Comparison of ENCODE assay signal across 1 cellular context in the genomic region with DNA sequence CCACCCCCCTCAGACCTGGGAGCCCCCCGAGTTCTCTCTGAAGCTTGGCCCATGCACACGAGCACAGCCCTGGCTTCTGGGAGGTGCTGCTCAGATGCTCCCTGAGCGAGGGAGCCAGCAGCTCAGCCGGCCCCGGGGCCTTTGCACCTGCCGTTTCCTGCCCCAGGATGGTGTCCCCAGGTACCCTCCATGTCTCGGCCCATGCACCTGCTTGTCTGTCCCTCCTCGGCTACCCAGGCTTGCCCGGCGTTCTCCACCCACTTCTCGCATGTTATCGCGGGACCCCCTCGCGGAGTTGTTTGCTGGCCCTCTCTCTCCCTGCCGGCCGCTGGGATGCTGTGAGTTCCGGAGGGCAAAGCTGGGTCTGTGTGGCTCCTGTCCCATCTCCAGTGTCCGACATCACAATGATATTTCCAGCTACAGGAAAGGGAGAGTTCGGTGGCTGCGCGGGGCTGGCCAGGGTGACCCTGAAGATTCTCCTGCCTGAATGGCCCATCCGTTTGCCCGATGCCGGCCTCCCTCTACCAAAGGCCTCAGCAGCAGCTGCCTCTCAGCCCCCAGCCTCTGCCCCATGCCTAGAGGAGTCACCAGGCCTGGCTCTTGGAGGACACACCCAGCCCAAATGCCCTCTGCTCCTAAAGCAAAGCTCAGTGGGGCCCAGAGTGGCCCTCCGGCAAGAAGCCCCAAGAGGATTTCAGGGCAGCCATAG.
A peak's percentile ranks its signal among the peaks of the same experiment; 100 is the strongest.
TF ChIP-seq lines count a peak whose summit lies in the region.

No MANE protein-coding gene starts in this region.

TF ChIP-seq in K562, 482 proteins besides CTCF, POLR2A, EP300 and RAD21:
- TF ChIP-seq RBM25 (IDR thresholded peaks at IDR 0.05; ENCODE audit: low read depth, low read length, severe bottlenecking) (peak; percentile 22), ZSCAN32 (CRISPR knock-in tag; IDR thresholded peaks at IDR 0.05) (no peak), HDAC3 (IDR thresholded peaks at IDR 0.05; ENCODE audit: borderline replicate concordance, partially characterized antibody) (no peak), NFATC3 (IDR thresholded peaks at IDR 0.05) (no peak), POLR2H (tag; IDR thresholded peaks at IDR 0.05; ENCODE audit: low read depth) (no peak), HMG20B (CRISPR knock-in tag; IDR thresholded peaks at IDR 0.05) (no peak)
